24 cellular contexts compared by ENCODE assay signal in the genomic region with DNA sequence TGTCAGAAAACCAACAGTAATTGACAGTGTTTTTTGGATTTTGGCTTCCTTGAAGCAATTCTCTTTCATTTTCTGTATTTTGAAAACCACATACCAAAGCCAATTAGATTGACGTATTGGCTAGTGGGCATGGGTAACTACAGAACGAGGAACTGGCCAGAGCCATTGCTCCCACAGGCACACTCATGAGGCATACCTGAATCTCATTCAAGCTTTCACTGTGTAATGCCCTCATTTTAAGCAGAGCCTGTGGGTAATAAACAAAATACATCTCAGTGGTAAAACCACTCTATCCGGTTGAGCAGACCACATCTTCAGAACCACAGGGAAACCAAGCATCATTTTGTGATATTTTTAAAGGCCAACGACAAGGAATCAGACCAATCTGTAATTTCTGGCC.
"Had no signal": no experiment of that assay in that cellular context is flagged by ENCODE, and none has a peak within 500 bp of the region (broad histone marks: within the 10 kb centered on the region; RNA-seq: fewer than 3 reads in every experiment).

No MANE protein-coding gene starts in this region.

- FAIRE-seq: K562 had no signal

- DNase-seq: activated B cell treated with CpG ODN at 0.5 μM for 24 hours; activated CD4-positive, alpha-beta T cell treated with anti-CD3 and anti-CD28 coated beads for 1 hour; activated CD4-positive, alpha-beta T cell treated with anti-CD3 and anti-CD28 coated beads, Interleukin-2, amount 10 ng/mL, durations not matched to agents 24 days and 14 days; activated CD4-positive, alpha-beta T cell treated with anti-CD3 and anti-CD28 coated beads, Interleukin-2, amount 50 U/mL, for 48 hours; activated gamma-delta T cell treated with Interleukin-2 at 50 U/mL for 16 hours; activated naive CD4-positive, alpha-beta T cell treated with anti-CD3 and anti-CD28 coated beads, Interleukin-2, amount 10 ng/mL, durations not matched to agents 7 days and 5 days; activated naive CD8-positive, alpha-beta T cell treated with anti-CD3 and anti-CD28 coated beads for 36 hours; activated T-cell treated with anti-CD3 and anti-CD28 coated beads for 4 hours; activated T-cell treated with anti-CD3 and anti-CD28 coated beads, Interleukin-2, amount 50 U/mL, for 48 hours; cerebellar nuclear complex; Kasumi-1; NCI-H1048; NCI-H146; NCI-H187 treated with DMSO at 0.1 percent for 48 hours; NCI-H2171; NCI-H2227 treated with DMSO at 0.1 percent for 48 hours; NCI-H446 treated with DMSO at 0.1 percent for 48 hours; NCI-H526; NCI-H774; SIG-M5; T-cell had no signal

- H3K4me3 ChIP-seq: K562, SK-N-MC had no signal

- H3K27me3 Mint-ChIP-seq: activated B cell treated with CpG ODN at 0.5 μM for 24 hours; activated CD4-positive, alpha-beta T cell treated with anti-CD3 and anti-CD28 coated beads, Interleukin-2, amount 10 ng/mL, durations not matched to agents 24 days and 14 days; activated naive CD4-positive, alpha-beta T cell treated with anti-CD3 and anti-CD28 coated beads, Interleukin-2, amount 10 ng/mL, durations not matched to agents 7 days and 5 days; activated naive CD8-positive, alpha-beta T cell treated with anti-CD3 and anti-CD28 coated beads for 36 hours; activated T-helper 17 cell treated with anti-CD3 and anti-CD28 coated beads, Interleukin-2, amount 50 U/mL, for 72 hours had no signal

- ATAC-seq: activated T-helper 17 cell treated with anti-CD3 and anti-CD28 coated beads, Interleukin-2, amount 50 U/mL, for 72 hours; K562; T-cell had no signal

- H3K27ac Mint-ChIP-seq: activated B cell treated with CpG ODN at 0.5 μM for 24 hours; activated CD4-positive, alpha-beta T cell treated with anti-CD3 and anti-CD28 coated beads, Interleukin-2, amount 10 ng/mL, durations not matched to agents 24 days and 14 days; activated naive CD4-positive, alpha-beta T cell treated with anti-CD3 and anti-CD28 coated beads, Interleukin-2, amount 10 ng/mL, durations not matched to agents 7 days and 5 days; activated naive CD8-positive, alpha-beta T cell treated with anti-CD3 and anti-CD28 coated beads for 36 hours; activated T-helper 17 cell treated with anti-CD3 and anti-CD28 coated beads, Interleukin-2, amount 50 U/mL, for 72 hours; T-cell had no signal

- H3K9me3 Mint-ChIP-seq: activated B cell treated with CpG ODN at 0.5 μM for 24 hours; activated naive CD8-positive, alpha-beta T cell treated with anti-CD3 and anti-CD28 coated beads for 36 hours had no signal

- H3K36me3 Mint-ChIP-seq: activated naive CD4-positive, alpha-beta T cell treated with anti-CD3 and anti-CD28 coated beads, Interleukin-2, amount 10 ng/mL, durations not matched to agents 7 days and 5 days; activated naive CD8-positive, alpha-beta T cell treated with anti-CD3 and anti-CD28 coated beads for 36 hours; T-cell had no signal

- H3K4me1 Mint-ChIP-seq: activated CD4-positive, alpha-beta T cell treated with anti-CD3 and anti-CD28 coated beads, Interleukin-2, amount 10 ng/mL, durations not matched to agents 24 days and 14 days; activated naive CD4-positive, alpha-beta T cell treated with anti-CD3 and anti-CD28 coated beads, Interleukin-2, amount 10 ng/mL, durations not matched to agents 7 days and 5 days; activated naive CD8-positive, alpha-beta T cell treated with anti-CD3 and anti-CD28 coated beads for 36 hours; activated T-helper 17 cell treated with anti-CD3 and anti-CD28 coated beads, Interleukin-2, amount 50 U/mL, for 72 hours; T-cell had no signal

- H3K4me3 Mint-ChIP-seq: activated B cell treated with CpG ODN at 0.5 μM for 24 hours; activated CD4-positive, alpha-beta T cell treated with anti-CD3 and anti-CD28 coated beads, Interleukin-2, amount 10 ng/mL, durations not matched to agents 24 days and 14 days; activated naive CD4-positive, alpha-beta T cell treated with anti-CD3 and anti-CD28 coated beads, Interleukin-2, amount 10 ng/mL, durations not matched to agents 7 days and 5 days; activated naive CD8-positive, alpha-beta T cell treated with anti-CD3 and anti-CD28 coated beads for 36 hours; activated T-helper 17 cell treated with anti-CD3 and anti-CD28 coated beads, Interleukin-2, amount 50 U/mL, for 72 hours; T-cell had no signal

- H3K27ac ChIP-seq: SK-N-MC had no signal
